18 cellular contexts compared by ENCODE assay signal in genomic region chr6:37550436-37550835, GRCh38. TPM values are rescaled to one million over a fixed set of nuclear protein-coding genes. Genes with fewer than 3 reads are reported as not detected.
DNase-seq lines count a peak whose midpoint lies in the region; ATAC-seq and TF ChIP-seq lines count a peak whose summit lies in the region.
"Had no signal": no experiment of that assay in that cellular context is flagged by ENCODE, and none has a peak within 500 bp of the region (broad histone marks: within the 10 kb centered on the region; RNA-seq: fewer than 3 reads in every experiment).

No MANE protein-coding gene starts in this region.

- ATAC-seq in Right ventricle myocardium inferior: no peak
- ATAC-seq: activated CD4-positive, CD25-positive, alpha-beta regulatory T cell treated with anti-CD3 and anti-CD28 coated beads, Interleukin-2, amount 50 U/mL, for 24 hours; activated naive CD4-positive, alpha-beta T cell treated with anti-CD3 and anti-CD28 coated beads, Interleukin-2, amount 50 U/mL, for 72 hours had no signal

- no peak overlapping the region for H3K27ac Mint-ChIP-seq in MCF 10A (ENCODE audit: low read depth, unreplicated experiment)
- H3K27ac Mint-ChIP-seq: activated naive CD4-positive, alpha-beta T cell treated with anti-CD3 and anti-CD28 coated beads, Interleukin-2, amount 50 U/mL, for 72 hours had no signal

- no peaks in the 10 kb centered on the region for H3K4me1 ChIP-seq in breast epithelium

- no peak for TF ChIP-seq CTCF in MCF 10A (IDR thresholded peaks at IDR 0.05; ENCODE audit: unreplicated experiment)
- TF ChIP-seq CTCF in breast epithelium (IDR thresholded peaks at IDR 0.05): no peak
- TF ChIP-seq CTCF in foreskin fibroblast (IDR thresholded peaks at IDR 0.05; ENCODE audit: low read depth, low read length): no peak

- no peaks in the 10 kb centered on the region for H3K27me3 Mint-ChIP-seq in MCF 10A (ENCODE audit: insufficient read depth, unreplicated experiment)

- TF ChIP-seq POLR2A in breast epithelium (IDR thresholded peaks at IDR 0.05): no peak

- peak; percentile 63 for DNase-seq in MCF 10A (ENCODE audit: unreplicated experiment)
- DNase-seq in breast epithelium (ENCODE audit: low spot score in 2 of 2): no peak
- DNase-seq in amniotic epithelial cell (ENCODE audit: low read depth): peak; percentile 44
- DNase-seq in foreskin fibroblast: peak; percentile 26 to 59
- no peak for DNase-seq in Right ventricle myocardium inferior (ENCODE audit: missing footprints)
- no peak for DNase-seq in NCI-H2171 (lab: John Stamatoyannopoulos, UW)
- no peak for DNase-seq in SW 1271 (lab: John Stamatoyannopoulos, UW)
- no peak for DNase-seq in activated T-cell treated with anti-CD3 and anti-CD28 coated beads, Interleukin-2, amount 50 U/mL, for 1 hour
- DNase-seq: 8988T; activated CD8-positive, alpha-beta memory T cell treated with anti-CD3 and anti-CD28 coated beads, Interleukin-2, amount 50 U/mL, for 4 hours; COR-L47; NCI-H1417; sigmoid colon; stimulated activated naive CD4-positive, alpha-beta T cell; T-helper 1 cell had no signal

- BruUV-seq in MCF 10A (replicated peaks; lab: Mats Ljungman, UMichigan): no TSS peak

- intact Hi-C loops in MCF 10A (cut with micrococcal nuclease) (no loop called here), breast epithelium (cut with DNase I; ENCODE audit: low total_unique reads) (no loop called here), Right ventricle myocardium inferior (cut with DNase I) (no loop called here)

- POLR2A ChIA-PET in MCF 10A (lab: Yijun Ruan, JAX): no interaction called here

- no peaks in the 10 kb centered on the region for H3K36me3 Mint-ChIP-seq in MCF 10A (ENCODE audit: insufficient read depth, unreplicated experiment)
- H3K36me3 Mint-ChIP-seq: activated naive CD4-positive, alpha-beta T cell treated with anti-CD3 and anti-CD28 coated beads, Interleukin-2, amount 50 U/mL, for 72 hours had no signal

- CTCF ChIA-PET in MCF 10A (lab: Yijun Ruan, JAX): no interaction called here

- H3K4me3 Mint-ChIP-seq in MCF 10A (ENCODE audit: unreplicated experiment): no peak overlapping the region

- no peak overlapping the region for H3K27ac ChIP-seq in breast epithelium
- H3K27ac ChIP-seq: sigmoid colon had no signal

- H3K36me3 ChIP-seq in breast epithelium: no peaks in the 10 kb centered on the region
- H3K36me3 ChIP-seq: sigmoid colon had no signal

- H3K9me3 Mint-ChIP-seq in MCF 10A (ENCODE audit: unreplicated experiment): no peaks in the 10 kb centered on the region
- H3K9me3 Mint-ChIP-seq: activated naive CD4-positive, alpha-beta T cell treated with anti-CD3 and anti-CD28 coated beads, Interleukin-2, amount 50 U/mL, for 72 hours had no signal

- peaks cover 13% of the 10 kb centered on the region for H3K4me1 Mint-ChIP-seq in MCF 10A (ENCODE audit: insufficient read depth, unreplicated experiment)

- H3K4me3 ChIP-seq in breast epithelium (no peak overlapping the region), foreskin fibroblast (ENCODE audit: low read depth in 1 of 2, low read length in 2 of 2) (no peak overlapping the region)
- H3K4me3 ChIP-seq: lung, sigmoid colon had no signal

- no peaks in the 10 kb centered on the region for H3K9me3 ChIP-seq in breast epithelium
- H3K9me3 ChIP-seq: sigmoid colon had no signal

- H3K27me3 ChIP-seq in breast epithelium: no peaks in the 10 kb centered on the region

RNA-seq across cellular contexts. Expression of gene CCDC167, which starts 50.7 kb away (rescaled TPM):
- total RNA-seq in MCF 10A (2022) (24.4 and 40.8 TPM in 2 replicates), breast epithelium (10 to 100 TPM; 14.1 to 39.3 (median 14.8) TPM), Right ventricle myocardium inferior (27.1 TPM)

Comparison
In these comparisons a context has a peak if more than half of its experiments do, and no peak if none do; other contexts are left out.
1. DNase-seq: peak in MCF 10A (single experiment), amniotic epithelial cell (single experiment) and foreskin fibroblast (2 of 2); none in breast epithelium (0 of 2), Right ventricle myocardium inferior (single experiment), NCI-H2171 (single experiment), SW 1271 (0 of 2) and activated T-cell treated with anti-CD3 and anti-CD28 coated beads, Interleukin-2, amount 50 U/mL, for 1 hour (single experiment).